10 cellular contexts compared by ENCODE assay signal in genomic region chr10:3741688-3742461, GRCh38. TPM values are rescaled to one million over a fixed set of nuclear protein-coding genes. Genes with fewer than 3 reads are reported as not detected.
A peak's percentile ranks its signal among the peaks of the same experiment; 100 is the strongest.
DNase-seq lines count a peak whose midpoint lies in the region; ATAC-seq, FAIRE-seq and TF ChIP-seq lines count a peak whose summit lies in the region.
"Had no signal": no experiment of that assay in that cellular context is flagged by ENCODE, and none has a peak within 500 bp of the region (broad histone marks: within the 10 kb centered on the region; RNA-seq: fewer than 3 reads in every experiment).

No MANE protein-coding gene starts in this region.

- H3K36me3 Mint-ChIP-seq in dendritic cell treated with granulocyte-macrophage colony-stimulating factor and Interleukin-4, amounts not matched to agents 40 ng/mL and 50 ng/mL, for 4 days (ENCODE audit: low read depth): no peaks in the 10 kb centered on the region

- no peaks in the 10 kb centered on the region for H3K27me3 ChIP-seq in KMS-11 (ENCODE audit: insufficient read depth, low read depth)
- no peaks in the 10 kb centered on the region for H3K27me3 ChIP-seq in HepG2 (ENCODE audit: control insufficient read depth in 1 of 2, insufficient read depth in 2 of 2, low read length in 2 of 2)

- 82% methylated on average over 6 of the region's 6 CpGs for WGBS in HepG2 (ENCODE audit: low lambda C conversion rate)

- H3K4me1 Mint-ChIP-seq in dendritic cell treated with granulocyte-macrophage colony-stimulating factor and Interleukin-4, amounts not matched to agents 40 ng/mL and 50 ng/mL, for 4 days (ENCODE audit: low read depth): peaks cover 22% of the 10 kb centered on the region

- in situ Hi-C loops in HepG2 (cut with HindIII; ENCODE audit: extremely low pct_ligation_motif_present, low pct_unique_long_range_greater_than_20kb): no loop called here

- DNase-seq in GM12864 (ENCODE audit: low read depth) (no peak), NCI-H146 (lab: John Stamatoyannopoulos, UW) (no peak), NCI-H146 treated with DMSO at 0.1 percent for 48 hours (lab: John Stamatoyannopoulos, UW; ENCODE audit: unreplicated experiment) (no peak), HepG2 (ENCODE audit: low spot score) (no peak), activated gamma-delta T cell treated with Interleukin-2 at 50 U/mL for 16 hours (no peak)
- DNase-seq: stimulated activated naive CD8-positive, alpha-beta T cell treated with anti-CD3 and anti-CD28 coated beads, Interleukin-15, amount 100 ng/mL, for 72 hours had no signal

- BruUV-seq in HepG2 (replicated peaks; lab: Mats Ljungman, UMichigan): no TSS peak

- H3K4me2 ChIP-seq in KMS-11 (peak overlapping the region; percentile 35), HepG2 (ENCODE audit: low read depth, low read length) (no peak overlapping the region)

- H3K4me3 ChIP-seq in GM12864 (ENCODE audit: low read depth, low read length) (peak overlapping the region; percentile 11), KMS-11 (IDR thresholded peaks at IDR 0.05; ENCODE audit: insufficient read depth, low read depth, low read length) (no peak overlapping the region), skin epidermis (no peak overlapping the region), HepG2 (replicated peaks in 1 of 3; ENCODE audit: insufficient read depth in 1 of 3, low read depth in 2 of 3, low read length in 3 of 3) (no peak overlapping the region)
- H3K4me3 ChIP-seq: SK-N-MC had no signal

- peaks cover 20% of the 10 kb centered on the region for H3K4me1 ChIP-seq in KMS-11 (ENCODE audit: low read depth, poor library complexity, severe bottlenecking)
- H3K4me1 ChIP-seq in HepG2 (ENCODE audit: insufficient read depth, low read length): peaks cover 70% of the 10 kb centered on the region

- H3K9ac ChIP-seq in KMS-11 (peak overlapping the region; percentile 30; the same call in 1 of the 2 replicates), HepG2 (ENCODE audit: insufficient read depth, low read depth, low read length) (no peak overlapping the region)

- TF ChIP-seq CTCF in GM12864 (IDR thresholded peaks at IDR 0.05; ENCODE audit: low read depth, low read length, missing control alignments): no peak
- no peak for TF ChIP-seq CTCF in KMS-11 (conservative IDR thresholded peaks at IDR 0.05; ENCODE audit: low read depth, low read length)
- TF ChIP-seq CTCF in HepG2 (CRISPR knock-in tag; IDR thresholded peaks at IDR 0.05): no peak

- ATAC-seq in HepG2: no peak
- ATAC-seq: stimulated activated naive CD8-positive, alpha-beta T cell treated with anti-CD3 and anti-CD28 coated beads, Interleukin-15, amount 100 ng/mL, for 72 hours had no signal

- no peak for TF ChIP-seq POLR2A in HepG2 (IDR thresholded peaks at IDR 0.05; ENCODE audit: insufficient read depth in 1 of 2, low read depth in 2 of 2, low read length in 2 of 2)

- no peaks in the 10 kb centered on the region for H3K9me3 ChIP-seq in HepG2 (ENCODE audit: low read length)

- FAIRE-seq in HepG2 (lab: Jason Lieb, UNC): no peak

- H4K20me1 ChIP-seq in KMS-11 (ENCODE audit: insufficient read depth) (no peaks in the 10 kb centered on the region), HepG2 (ENCODE audit: insufficient read depth, low read length) (no peaks in the 10 kb centered on the region)

- peak overlapping the region; percentile 68 for H2AFZ ChIP-seq in KMS-11 (ENCODE audit: low read depth)
- no peak overlapping the region for H2AFZ ChIP-seq in HepG2 (ENCODE audit: low read length)

- peak overlapping the region; percentile 45 for H3K27ac Mint-ChIP-seq in dendritic cell treated with granulocyte-macrophage colony-stimulating factor and Interleukin-4, amounts not matched to agents 40 ng/mL and 50 ng/mL, for 4 days

- H3K36me3 ChIP-seq in KMS-11 (ENCODE audit: insufficient read depth) (no peaks in the 10 kb centered on the region), HepG2 (replicated peaks in 1 of 2; ENCODE audit: control insufficient read depth in 1 of 2, insufficient read depth in 2 of 2, low read length in 2 of 2) (no peaks in the 10 kb centered on the region)

- no peaks in the 10 kb centered on the region for H3K9me3 Mint-ChIP-seq in dendritic cell treated with granulocyte-macrophage colony-stimulating factor and Interleukin-4, amounts not matched to agents 40 ng/mL and 50 ng/mL, for 4 days
- H3K9me3 Mint-ChIP-seq: stimulated activated naive CD8-positive, alpha-beta T cell treated with anti-CD3 and anti-CD28 coated beads, Interleukin-15, amount 100 ng/mL, for 72 hours had no signal

- no peak for TF ChIP-seq EP300 in HepG2 (IDR thresholded peaks at IDR 0.05; ENCODE audit: low read depth in 2 of 2, low read length in 2 of 2)
- TF ChIP-seq EP300 in HepG2 (CRISPR knock-in tag; IDR thresholded peaks at IDR 0.05; ENCODE audit: borderline replicate concordance): no peak

- POLR2A ChIA-PET in HepG2 (lab: Yijun Ruan, JAX): interaction anchor here (1.3 to 3.3 kb wide), 2 partner anchors 13 to 43 kb away, joined by 3 to 30 read pairs; partner anchors contain the start of gene KLF6

- H3K79me2 ChIP-seq in KMS-11 (ENCODE audit: insufficient read depth, low read depth): no peaks in the 10 kb centered on the region
- no peaks in the 10 kb centered on the region for H3K79me2 ChIP-seq in HepG2 (ENCODE audit: insufficient read depth, low read length)

- peak overlapping the region; percentile 49 for H3K27ac ChIP-seq in KMS-11
- peak overlapping the region in 19 of 21 experiments; percentile 1 to 88 (median 59) for H3K27ac ChIP-seq in skin epidermis
- H3K27ac ChIP-seq in HepG2 (ENCODE audit: extremely low read length, insufficient read depth, low read length): no peak overlapping the region
- H3K27ac ChIP-seq: SK-N-MC had no signal

- intact Hi-C loops in dendritic cell treated with granulocyte-macrophage colony-stimulating factor and Interleukin-4, amounts not matched to agents 40 ng/mL and 50 ng/mL, for 4 days (cut with micrococcal nuclease): no loop called here
- intact Hi-C loops in HepG2 (cut with micrococcal nuclease; ENCODE audit: unreplicated experiment): no loop called here

- TF ChIP-seq RAD21 in HepG2 (CRISPR knock-in tag; IDR thresholded peaks at IDR 0.05): no peak

- CTCF ChIA-PET in HepG2 (lab: Yijun Ruan, JAX; ENCODE audit: low intra/inter-chr PET ratio, low total read pairs): no interaction called here

- H3K27me3 Mint-ChIP-seq in dendritic cell treated with granulocyte-macrophage colony-stimulating factor and Interleukin-4, amounts not matched to agents 40 ng/mL and 50 ng/mL, for 4 days: peaks cover 4% of the 10 kb centered on the region

- no peak overlapping the region for H3K4me3 Mint-ChIP-seq in dendritic cell treated with granulocyte-macrophage colony-stimulating factor and Interleukin-4, amounts not matched to agents 40 ng/mL and 50 ng/mL, for 4 days
- H3K4me3 Mint-ChIP-seq: stimulated activated naive CD8-positive, alpha-beta T cell treated with anti-CD3 and anti-CD28 coated beads, Interleukin-15, amount 100 ng/mL, for 72 hours had no signal

TF ChIP-seq in HepG2, 621 proteins besides CTCF, POLR2A, EP300 and RAD21:
- no peak for TF ChIP-seq THAP7 (CRISPR knock-in tag; IDR thresholded peaks at IDR 0.05)
- no peak for TF ChIP-seq ZNF724P (CRISPR knock-in tag; IDR thresholded peaks at IDR 0.05; ENCODE audit: borderline replicate concordance)

RNA-seq across cellular contexts. Expression of gene KLF6, which starts 43.1 kb away (rescaled TPM):
- total RNA-seq in HepG2 (2016; rRNA removed; fragmentation: Illumina TruSeq; extraction: Trizol): 13.5 and 27.0 TPM in 2 replicates
- total RNA-seq in HepG2 (2016; cell fraction: cytosol; rRNA removed; fragmentation: Illumina TruSeq; extraction: Trizol; ENCODE audit: low read depth): 17.4 and 21.1 TPM in 2 replicates
- total RNA-seq in HepG2 (2016; cell fraction: insoluble cytoplasmic fraction; rRNA removed; fragmentation: Illumina TruSeq; extraction: Trizol): 13.7 and 28.9 TPM in 2 replicates
- 23.0 and 29.0 TPM in 2 replicates for total RNA-seq in HepG2 (2016; cell fraction: membrane; rRNA removed; fragmentation: Illumina TruSeq; extraction: Trizol)
- total RNA-seq in HepG2 (2016; cell fraction: nucleus; rRNA removed; fragmentation: Illumina TruSeq; extraction: Trizol): 106 and 113 TPM in 2 replicates
- 71.9 and 75.4 TPM in 2 replicates for polyA plus RNA-seq in HepG2 (2011; rRNA removed)
- polyA plus RNA-seq in HepG2 (2011; cell fraction: cytosol; rRNA removed): 35.6 and 36.3 TPM in 2 replicates
- 201 and 233 TPM in 2 replicates for polyA plus RNA-seq in HepG2 (2011; cell fraction: nucleus; rRNA removed)
- 28.6 and 64.6 TPM in 2 replicates for polyA plus RNA-seq in HepG2 (2012)
- 2.8 and 3.6 TPM in 2 replicates for polyA plus RNA-seq in HepG2 (2016; cell fraction: cytosol; fragmentation: Illumina TruSeq; extraction: Trizol; ENCODE audit: low read depth)
- polyA plus RNA-seq in HepG2 (2016; cell fraction: insoluble cytoplasmic fraction; fragmentation: Illumina TruSeq; extraction: Trizol; ENCODE audit: low read depth): 25.4 and 29.8 TPM in 2 replicates
- 11.0 and 14.7 TPM in 2 replicates for polyA plus RNA-seq in HepG2 (2016; cell fraction: membrane; fragmentation: Illumina TruSeq; extraction: Trizol; ENCODE audit: low read depth)
- polyA plus RNA-seq in HepG2 (2016; cell fraction: nucleus; fragmentation: Illumina TruSeq; extraction: Trizol; ENCODE audit: insufficient read depth, low read depth): 165 and 176 TPM in 2 replicates
- polyA minus RNA-seq in HepG2 (2011; rRNA and poly(A)+ RNA removed; ENCODE audit: low replicate concordance): 46.3 and 318 TPM in 2 replicates
- 50.8 and 67.4 TPM in 2 replicates for polyA minus RNA-seq in HepG2 (2011; cell fraction: cytosol; rRNA and poly(A)+ RNA removed)
- polyA minus RNA-seq in HepG2 (2011; cell fraction: nucleus; rRNA and poly(A)+ RNA removed): 544 and 615 TPM in 2 replicates
